Comparison of ENCODE assay signal across 9 cellular contexts in the genomic region with DNA sequence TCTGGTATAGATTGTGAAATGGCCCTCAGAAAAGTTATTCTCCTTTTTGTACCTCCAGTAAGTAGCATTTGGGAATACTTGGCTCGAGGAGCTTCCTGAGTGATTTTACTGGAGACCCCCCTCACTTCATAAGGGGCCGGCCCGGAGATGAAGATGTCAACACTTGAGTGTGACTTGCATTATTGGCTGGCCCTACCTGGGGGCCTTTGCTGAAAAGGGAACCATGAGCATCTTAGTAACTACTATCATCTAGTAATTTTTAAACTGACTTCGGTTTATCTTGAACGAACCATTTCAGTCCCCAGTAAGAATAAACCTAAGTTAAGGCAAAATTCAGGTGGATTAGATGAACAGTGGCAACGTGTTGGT. TPM values are rescaled to one million over a fixed set of nuclear protein-coding genes. Genes with fewer than 3 reads are reported as not detected.
DNase-seq lines count a peak whose midpoint lies in the region; ATAC-seq and TF ChIP-seq lines count a peak whose summit lies in the region.
"Had no signal": no experiment of that assay in that cellular context is flagged by ENCODE, and none has a peak within 500 bp of the region (broad histone marks: within the 10 kb centered on the region; RNA-seq: fewer than 3 reads in every experiment).

No MANE protein-coding gene starts in this region.

- peak overlapping the region; percentile 92 for H3K4me2 ChIP-seq in hepatocyte

- H3K9me2 ChIP-seq in hepatocyte (replicated peaks; ENCODE audit: insufficient read depth), result no peaks in the 10 kb centered on the region

- H3K9me3 Mint-ChIP-seq in T-helper 1 cell treated with Interleukin-12 subunit alpha and Interleukin-12 subunit beta and Interleukin-4 antibody, amounts not matched to agents 30 μg/mL and 1 μg/mL, for 36 hours, result no peaks in the 10 kb centered on the region
- no peaks in the 10 kb centered on the region for H3K9me3 Mint-ChIP-seq in WTC11

- no peak for DNase-seq in T-helper 1 cell
- DNase-seq in WTC11 (ENCODE audit: low spot score), result no peak
- no peak for DNase-seq in hepatocyte (ENCODE audit: low spot score)
- DNase-seq in superior temporal gyrus (ENCODE audit: extremely low spot score), result peak; percentile 54
- DNase-seq in NCI-H187 (lab: John Stamatoyannopoulos, UW), result no peak
- DNase-seq in activated CD8-positive, alpha-beta memory T cell treated with anti-CD3 and anti-CD28 coated beads, Interleukin-2, amount 50 U/mL, for 4 hours, result no peak
- DNase-seq: NCI-H187 treated with DMSO at 0.1 percent for 48 hours had no signal

- peaks cover 15% of the 10 kb centered on the region for H3K27me3 Mint-ChIP-seq in T-helper 1 cell treated with Interleukin-12 subunit alpha and Interleukin-12 subunit beta and Interleukin-4 antibody, amounts not matched to agents 30 μg/mL and 1 μg/mL, for 36 hours (ENCODE audit: low read depth)
- peaks cover 17% of the 10 kb centered on the region for H3K27me3 Mint-ChIP-seq in WTC11 (ENCODE audit: low read depth)

- POLR2A ChIA-PET in WTC11 (lab: Charles Lee), result interaction anchor here (0.6 kb wide), 1 partner anchor 16 kb away, joined by 4 read pairs; a partner anchor contains a TSS

- no peaks in the 10 kb centered on the region for H4K20me1 ChIP-seq in hepatocyte (ENCODE audit: insufficient read depth, poor library complexity, severe bottlenecking)

- H3K4me3 Mint-ChIP-seq in T-helper 1 cell treated with Interleukin-12 subunit alpha and Interleukin-12 subunit beta and Interleukin-4 antibody, amounts not matched to agents 30 μg/mL and 1 μg/mL, for 36 hours, result peak overlapping the region; percentile 92
- H3K4me3 Mint-ChIP-seq in WTC11, result peak overlapping the region; percentile 69

- H3K4me1 ChIP-seq in hepatocyte (ENCODE audit: insufficient read depth), result no peaks in the 10 kb centered on the region

- H3K79me2 ChIP-seq in hepatocyte, result peaks cover 22% of the 10 kb centered on the region

- peak overlapping the region; percentile 99 for H2AFZ ChIP-seq in hepatocyte

- H3K27me3 ChIP-seq in hepatocyte, result no peaks in the 10 kb centered on the region

- 77% methylated on average over 6 of the region's 6 CpGs for WGBS in hepatocyte (ENCODE audit: low lambda C conversion rate, missing lambda C conversion rate)

- CTCF ChIA-PET in WTC11 (lab: Charles Lee), result interaction anchor here (0.6 to 2.5 kb wide), 3 partner anchors 306 to 326 kb away, joined by 3 to 9 read pairs (median 4); no protein-coding TSS in a partner anchor

- ATAC-seq in WTC11 (no peak), GM21717 (IDR thresholded peaks at IDR 0.05; ENCODE audit: unreplicated experiment) (no peak)

- H3K9me3 ChIP-seq in hepatocyte (ENCODE audit: low read depth), result no peaks in the 10 kb centered on the region

- H3K4me1 Mint-ChIP-seq in T-helper 1 cell treated with Interleukin-12 subunit alpha and Interleukin-12 subunit beta and Interleukin-4 antibody, amounts not matched to agents 30 μg/mL and 1 μg/mL, for 36 hours (ENCODE audit: low read depth), result peaks cover 9% of the 10 kb centered on the region
- H3K4me1 Mint-ChIP-seq in WTC11, result peaks cover 23% of the 10 kb centered on the region

- no peak overlapping the region for H3K4me3 ChIP-seq in hepatocyte

- no peaks in the 10 kb centered on the region for H3K36me3 ChIP-seq in hepatocyte (replicated peaks; ENCODE audit: insufficient read depth, low read depth)

- peaks cover 2% of the 10 kb centered on the region for H3K36me3 Mint-ChIP-seq in T-helper 1 cell treated with Interleukin-12 subunit alpha and Interleukin-12 subunit beta and Interleukin-4 antibody, amounts not matched to agents 30 μg/mL and 1 μg/mL, for 36 hours (ENCODE audit: low read depth)
- no peaks in the 10 kb centered on the region for H3K36me3 Mint-ChIP-seq in WTC11

- peak overlapping the region; percentile 98 for H3K27ac ChIP-seq in hepatocyte

- peak overlapping the region; percentile 90 for H3K27ac Mint-ChIP-seq in T-helper 1 cell treated with Interleukin-12 subunit alpha and Interleukin-12 subunit beta and Interleukin-4 antibody, amounts not matched to agents 30 μg/mL and 1 μg/mL, for 36 hours
- no peak overlapping the region for H3K27ac Mint-ChIP-seq in WTC11

- TF ChIP-seq CTCF in WTC11 (IDR thresholded peaks at IDR 0.05) (no peak), hepatocyte (IDR thresholded peaks at IDR 0.05; ENCODE audit: poor library complexity) (no peak)

TF ChIP-seq in WTC11, 78 proteins besides CTCF, POLR2A, EP300 and RAD21:
- TF ChIP-seq NFE2L1 (CRISPR knock-in tag; IDR thresholded peaks at IDR 0.05), result no peak
- TF ChIP-seq, protein P1, sequence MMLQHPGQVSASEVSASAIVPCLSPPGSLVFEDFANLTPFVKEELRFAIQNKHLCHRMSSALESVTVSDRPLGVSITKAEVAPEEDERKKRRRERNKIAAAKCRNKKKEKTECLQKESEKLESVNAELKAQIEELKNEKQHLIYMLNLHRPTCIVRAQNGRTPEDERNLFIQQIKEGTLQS (CRISPR knock-in tag; conservative IDR thresholded peaks at IDR 0.05), result no peak
- TF ChIP-seq, protein P2, sequence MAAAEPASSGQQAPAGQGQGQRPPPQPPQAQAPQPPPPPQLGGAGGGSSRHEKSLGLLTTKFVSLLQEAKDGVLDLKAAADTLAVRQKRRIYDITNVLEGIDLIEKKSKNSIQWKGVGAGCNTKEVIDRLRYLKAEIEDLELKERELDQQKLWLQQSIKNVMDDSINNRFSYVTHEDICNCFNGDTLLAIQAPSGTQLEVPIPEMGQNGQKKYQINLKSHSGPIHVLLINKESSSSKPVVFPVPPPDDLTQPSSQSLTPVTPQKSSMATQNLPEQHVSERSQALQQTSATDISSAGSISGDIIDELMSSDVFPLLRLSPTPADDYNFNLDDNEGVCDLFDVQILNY (CRISPR knock-in tag; IDR thresholded peaks at IDR 0.05), result no peak

RNA-seq across cellular contexts. Expression of a gene that starts 1.3 kb away (rescaled TPM):
- total RNA-seq in WTC11 (2021) (4.8 to 6.4 TPM (median 5.4 TPM) in 3 replicates), hepatocyte (19.6 and 25.4 TPM in 2 replicates)
- 17.4 and 17.7 TPM in 2 replicates for polyA plus RNA-seq in hepatocyte

RNA-seq across cellular contexts. Expression of a gene that starts 15.8 kb away (rescaled TPM):
- total RNA-seq in WTC11 (2021), result 27.2 to 34.8 TPM (median 33.5 TPM) in 3 replicates
- 21.7 and 25.4 TPM in 2 replicates for total RNA-seq in hepatocyte
- polyA plus RNA-seq in hepatocyte, result 11.6 and 12.2 TPM in 2 replicates
